ENCODE assay signal across 16 cellular contexts in the genomic region with DNA sequence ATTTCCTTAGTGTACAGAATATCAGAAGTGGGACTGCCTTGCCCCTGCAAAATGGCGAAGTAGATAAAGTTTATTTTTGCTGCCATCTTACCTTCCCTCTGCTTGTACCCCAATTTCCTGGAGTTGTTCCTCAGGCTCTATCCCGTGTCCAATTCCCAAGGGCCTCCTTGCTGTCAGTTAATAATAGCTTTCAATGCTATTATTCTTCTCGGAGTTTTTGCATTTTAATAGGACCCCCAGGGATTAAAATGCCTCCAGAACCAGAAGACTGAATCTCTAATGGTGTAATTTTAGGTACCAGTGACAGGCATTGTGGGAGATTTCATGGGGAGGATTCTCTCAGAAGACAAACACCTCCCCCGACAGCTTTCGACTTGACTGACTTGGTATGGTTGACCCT.
"Had no signal": no experiment of that assay in that cellular context is flagged by ENCODE, and none has a peak within 500 bp of the region (broad histone marks: within the 10 kb centered on the region; RNA-seq: fewer than 3 reads in every experiment).

No MANE protein-coding gene starts in this region.

- H3K27me3 ChIP-seq: tibial artery, upper lobe of left lung, uterus had no signal

- H3K36me3 ChIP-seq: pancreas, tibial artery, upper lobe of left lung, uterus had no signal

- H3K9me3 Mint-ChIP-seq: stimulated activated effector memory CD8-positive, alpha-beta T cell treated with anti-CD3 and anti-CD28 coated beads, Interleukin-12 subunit alpha, Interleukin-12 subunit beta, amount 100 ng/mL, for 72 hours had no signal

- H3K4me3 Mint-ChIP-seq: naive thymus-derived CD4-positive, alpha-beta T cell; stimulated activated effector memory CD8-positive, alpha-beta T cell treated with anti-CD3 and anti-CD28 coated beads, Interleukin-12 subunit alpha, Interleukin-12 subunit beta, amount 100 ng/mL, for 72 hours; stimulated activated naive CD8-positive, alpha-beta T cell treated with anti-CD3 and anti-CD28 coated beads, Interleukin-15, Interleukin-2, amounts not matched to agents 100 ng/mL and 50 ng/mL, for 24 hours had no signal

- H3K9me3 ChIP-seq: pancreas, tibial artery, upper lobe of left lung, uterus had no signal

- ATAC-seq: left colon; naive thymus-derived CD4-positive, alpha-beta T cell; pancreas; stimulated activated effector memory CD8-positive, alpha-beta T cell treated with anti-CD3 and anti-CD28 coated beads, Interleukin-12 subunit alpha, Interleukin-12 subunit beta, amount 100 ng/mL, for 72 hours had no signal

- DNase-seq: central memory CD4-positive, alpha-beta T cell; effector CD4-positive, alpha-beta T cell; left colon; naive thymus-derived CD4-positive, alpha-beta T cell; occipital lobe; pancreas; stimulated activated CD4-positive, alpha-beta T cell treated with anti-CD3 and anti-CD28 coated beads, Interleukin-2, amount 100 ng/mL, for 48 hours; tibial artery; upper lobe of left lung; uterus had no signal

- H3K4me3 ChIP-seq: coronary artery, pancreas, smooth muscle cell, tibial artery, upper lobe of left lung, uterus had no signal

- H3K27me3 Mint-ChIP-seq: progenitor cell of endocrine pancreas had no signal

- FAIRE-seq: frontal cortex, pancreas had no signal

- H3K27ac ChIP-seq: coronary artery, pancreas, tibial artery, upper lobe of left lung, uterus had no signal

- H3K4me1 Mint-ChIP-seq: naive thymus-derived CD4-positive, alpha-beta T cell had no signal

- H3K27ac Mint-ChIP-seq: stimulated activated naive CD8-positive, alpha-beta T cell treated with anti-CD3 and anti-CD28 coated beads, Interleukin-15, Interleukin-2, amounts not matched to agents 100 ng/mL and 50 ng/mL, for 24 hours had no signal

- H3K36me3 Mint-ChIP-seq: naive thymus-derived CD4-positive, alpha-beta T cell; stimulated activated effector memory CD8-positive, alpha-beta T cell treated with anti-CD3 and anti-CD28 coated beads, Interleukin-12 subunit alpha, Interleukin-12 subunit beta, amount 100 ng/mL, for 72 hours had no signal

- H3K4me2 ChIP-seq: smooth muscle cell had no signal
